ENCODE assay signal across 15 cellular contexts in genomic region chr4:139242511-139243051, GRCh38. TPM values are rescaled to one million over a fixed set of nuclear protein-coding genes. Genes with fewer than 3 reads are reported as not detected.
DNase-seq lines count a peak whose midpoint lies in the region; TF ChIP-seq lines count a peak whose summit lies in the region.
"Had no signal": no experiment of that assay in that cellular context is flagged by ENCODE, and none has a peak within 500 bp of the region (broad histone marks: within the 10 kb centered on the region; RNA-seq: fewer than 3 reads in every experiment).

No MANE protein-coding gene starts in this region.

- no peaks in the 10 kb centered on the region for H4K20me1 ChIP-seq in hepatocyte (ENCODE audit: insufficient read depth, poor library complexity, severe bottlenecking)

- no peak overlapping the region for H2AFZ ChIP-seq in hepatocyte
- H2AFZ ChIP-seq: parathyroid adenoma had no signal

- H3K4me2 ChIP-seq in hepatocyte = no peak overlapping the region

- H3K27ac ChIP-seq in ascending aorta = peak overlapping the region; percentile 78 to 90
- peak overlapping the region; percentile 47 for H3K27ac ChIP-seq in hepatocyte
- no peak overlapping the region for H3K27ac ChIP-seq in right atrium auricular region
- H3K27ac ChIP-seq: parathyroid adenoma, vagina had no signal

- no peak overlapping the region for H3K4me3 ChIP-seq in ascending aorta
- H3K4me3 ChIP-seq in hepatocyte = no peak overlapping the region
- H3K4me3 ChIP-seq in right atrium auricular region = no peak overlapping the region
- H3K4me3 ChIP-seq: vagina had no signal

- H3K4me1 ChIP-seq in ascending aorta = peaks cover 4 to 20% of the 10 kb centered on the region in 2 donors
- H3K4me1 ChIP-seq in hepatocyte (ENCODE audit: insufficient read depth) = no peaks in the 10 kb centered on the region
- no peaks in the 10 kb centered on the region for H3K4me1 ChIP-seq in right atrium auricular region
- H3K4me1 ChIP-seq: parathyroid adenoma had no signal

- no peaks in the 10 kb centered on the region for H3K9me2 ChIP-seq in hepatocyte (replicated peaks; ENCODE audit: insufficient read depth)

- WGBS in hepatocyte (ENCODE audit: low lambda C conversion rate, missing lambda C conversion rate) = 94% methylated on average over 2 of the region's 2 CpGs

- TF ChIP-seq CTCF in ascending aorta (IDR thresholded peaks at IDR 0.05) (no peak), hepatocyte (IDR thresholded peaks at IDR 0.05; ENCODE audit: poor library complexity) (no peak), right atrium auricular region (IDR thresholded peaks at IDR 0.05) (no peak)

- H3K27me3 ChIP-seq in ascending aorta (no peaks in the 10 kb centered on the region), hepatocyte (no peaks in the 10 kb centered on the region), right atrium auricular region (no peaks in the 10 kb centered on the region)
- H3K27me3 ChIP-seq: vagina had no signal

- H3K9me3 ChIP-seq in ascending aorta (peaks cover 0 to 6% of the 10 kb centered on the region in 2 donors), hepatocyte (ENCODE audit: low read depth) (no peaks in the 10 kb centered on the region), right atrium auricular region (no peaks in the 10 kb centered on the region)
- H3K9me3 ChIP-seq: vagina had no signal

- DNase-seq in A172 (ENCODE audit: low spot score) = peak; percentile 69
- peak; percentile 84 for DNase-seq in HS-5 (ENCODE audit: low read depth)
- no peak for DNase-seq in ascending aorta (ENCODE audit: low spot score in 2 of 2)
- no peak for DNase-seq in hepatocyte (ENCODE audit: low spot score)
- DNase-seq in activated naive CD4-positive, alpha-beta T cell treated with Interleukin-2 at 50 U/mL for 16 hours = no peak
- no peak for DNase-seq in NCI-H146 (lab: John Stamatoyannopoulos, UW)
- DNase-seq in right atrium auricular region (ENCODE audit: low spot score) = no peak
- no peak for DNase-seq in CD1c-positive myeloid dendritic cell (ENCODE audit: extremely low spot score)
- DNase-seq: foreskin melanocyte, GF-D8, left ventricle myocardium superior, NCI-H1048, NCI-H774 had no signal

- intact Hi-C loops in ascending aorta (cut with DNase I) = loop anchor here (1.0 to 2.0 kb wide), 2 partner anchors 58 to 226 kb away; no protein-coding TSS in a partner anchor

- no peaks in the 10 kb centered on the region for H3K79me2 ChIP-seq in hepatocyte
- H3K79me2 ChIP-seq: parathyroid adenoma had no signal

- no peaks in the 10 kb centered on the region for H3K36me3 ChIP-seq in ascending aorta
- H3K36me3 ChIP-seq in hepatocyte (replicated peaks; ENCODE audit: insufficient read depth, low read depth) = no peaks in the 10 kb centered on the region
- no peaks in the 10 kb centered on the region for H3K36me3 ChIP-seq in right atrium auricular region
- H3K36me3 ChIP-seq: vagina had no signal

RNA-seq across cellular contexts. Expression of gene MGARP, which starts 37.4 kb away (rescaled TPM):
- 0.89 and 1.2 TPM in 2 replicates for total RNA-seq in A172 (2014; rRNA removed; shearing (Covaris generic))
- total RNA-seq in ascending aorta (2.8 TPM), hepatocyte (0.90 and 2.0 TPM in 2 replicates), right atrium auricular region (1 to 10 TPM; 4.3 to 7.1 TPM)
- polyA plus RNA-seq in hepatocyte = 2.9 and 4.3 TPM in 2 replicates

RNA-seq across cellular contexts. Expression of gene NAA15, which starts 58.7 kb away (rescaled TPM):
- 56.6 and 57.2 TPM in 2 replicates for total RNA-seq in A172 (2014; rRNA removed; shearing (Covaris generic))
- 6.4 TPM for total RNA-seq in ascending aorta
- 26.9 and 29.6 TPM in 2 replicates for total RNA-seq in hepatocyte
- polyA plus RNA-seq in hepatocyte = 15.3 and 25.6 TPM in 2 replicates
- 10 to 100 TPM; 21.5 to 24.2 TPM for total RNA-seq in right atrium auricular region

RNA-seq across cellular contexts. Expression of gene NDUFC1, which starts 59.7 kb away (rescaled TPM):
- total RNA-seq in A172 (2014; rRNA removed; shearing (Covaris generic)) = 66.0 and 102 TPM in 2 replicates
- total RNA-seq in ascending aorta = 10.7 TPM
- total RNA-seq in hepatocyte = 62.1 and 77.7 TPM in 2 replicates
- 160 and 198 TPM in 2 replicates for polyA plus RNA-seq in hepatocyte
- 100 to 1,000 TPM in 1 of 2 donors, 10 to 100 TPM in 1; 96.1 to 118 TPM for total RNA-seq in right atrium auricular region

Comparison
In these comparisons a context has a peak if more than half of its experiments do, and no peak if none do; other contexts are left out.
1. DNase-seq: peak in A172 (single experiment) and HS-5 (single experiment); none in ascending aorta (0 of 2), hepatocyte (single experiment), activated naive CD4-positive, alpha-beta T cell treated with Interleukin-2 at 50 U/mL for 16 hours (single experiment), NCI-H146 (single experiment), right atrium auricular region (single experiment) and CD1c-positive myeloid dendritic cell (single experiment).
2. H3K27ac ChIP-seq: peak in ascending aorta (2 of 2) and hepatocyte (single experiment); none in right atrium auricular region (0 of 2).